11 cellular contexts compared by ENCODE assay signal in genomic region chr9:137190315-137190853, GRCh38. TPM values are rescaled to one million over a fixed set of nuclear protein-coding genes. Genes with fewer than 3 reads are reported as not detected.
A peak's percentile ranks its signal among the peaks of the same experiment; 100 is the strongest.
DNase-seq lines count a peak whose midpoint lies in the region; ATAC-seq and TF ChIP-seq lines count a peak whose summit lies in the region.
"Had no signal": no experiment of that assay in that cellular context is flagged by ENCODE, and none has a peak within 500 bp of the region (broad histone marks: within the 10 kb centered on the region; RNA-seq: fewer than 3 reads in every experiment).

No MANE protein-coding gene starts in this region.

- CTCF ChIA-PET in CD8-positive, alpha-beta T cell (lab: Charles Lee), result interaction anchor here (0.7 to 3.8 kb wide), 3 partner anchors 14 to 46 kb away, joined by 3 to 21 read pairs (median 3); no protein-coding TSS in a partner anchor

- DNase-seq in CD8-positive, alpha-beta T cell, result no peak
- no peak for DNase-seq in central memory CD8-positive, alpha-beta T cell (ENCODE audit: low spot score in 2 of 2)
- no peak for DNase-seq in neural crest cell (ENCODE audit: low read depth, low spot score)
- DNase-seq in retina, result no peak
- no peak for DNase-seq in WERI-Rb-1
- DNase-seq: erythroblast had no signal

- no peak for TF ChIP-seq CTCF in CD8-positive, alpha-beta T cell (IDR thresholded peaks at IDR 0.05)
- TF ChIP-seq CTCF in Loucy (conservative IDR thresholded peaks at IDR 0.05; ENCODE audit: low read length) (peak; percentile 22; the same call in 1 of the 2 replicates), neural crest cell (conservative IDR thresholded peaks at IDR 0.05) (no peak), WERI-Rb-1 (IDR thresholded peaks at IDR 0.05; ENCODE audit: low read depth, low read length) (no peak)

- H3F3A ChIP-seq in Loucy (ENCODE audit: low read depth), result peaks cover 8% of the 10 kb centered on the region; the same call in 1 of the 2 replicates

- POLR2A ChIA-PET in CD8-positive, alpha-beta T cell (lab: Charles Lee), result interaction anchor here (2.2 to 4.7 kb wide), 3 partner anchors 9 to 33 kb away, joined by 9 to 33 read pairs (median 15); partner anchors contain the start of gene TPRN

- H3K9me3 ChIP-seq in CD8-positive, alpha-beta T cell (ENCODE audit: low read length), result no peaks in the 10 kb centered on the region
- no peaks in the 10 kb centered on the region for H3K9me3 ChIP-seq in Loucy (ENCODE audit: insufficient read depth, low read depth, low read length)
- H3K9me3 ChIP-seq in WERI-Rb-1 (ENCODE audit: severe bottlenecking), result no peaks in the 10 kb centered on the region
- H3K9me3 ChIP-seq: thoracic aorta had no signal

- H3K4me3 Mint-ChIP-seq in CD8-positive, alpha-beta T cell, result peak overlapping the region; percentile 42
- H3K4me3 Mint-ChIP-seq in central memory CD8-positive, alpha-beta T cell, result peak overlapping the region; percentile 63
- peak overlapping the region; percentile 96 for H3K4me3 Mint-ChIP-seq in neural crest cell

- H3K27ac Mint-ChIP-seq in CD8-positive, alpha-beta T cell, result no peak overlapping the region
- peak overlapping the region; percentile 87 for H3K27ac Mint-ChIP-seq in central memory CD8-positive, alpha-beta T cell (ENCODE audit: low read depth)
- H3K27ac Mint-ChIP-seq in neural crest cell (ENCODE audit: unreplicated experiment), result peak overlapping the region; percentile 62

- ATAC-seq in CD8-positive, alpha-beta T cell, result no peak
- ATAC-seq in central memory CD8-positive, alpha-beta T cell (replicated peaks; ENCODE audit: extremely low read depth, poor library complexity, severe bottlenecking), result no peak
- ATAC-seq in HG03432 (IDR thresholded peaks at IDR 0.05; ENCODE audit: unreplicated experiment), result no peak
- ATAC-seq in HG03342 (IDR thresholded peaks at IDR 0.05; ENCODE audit: unreplicated experiment), result no peak

- H3K27ac ChIP-seq in CD8-positive, alpha-beta T cell (ENCODE audit: low read depth, low read length), result no peak overlapping the region
- H3K27ac ChIP-seq in WERI-Rb-1, result no peak overlapping the region

- peaks cover 34% of the 10 kb centered on the region for H3K4me1 Mint-ChIP-seq in CD8-positive, alpha-beta T cell (ENCODE audit: low read depth)
- H3K4me1 Mint-ChIP-seq in central memory CD8-positive, alpha-beta T cell, result peaks cover 18% of the 10 kb centered on the region
- peaks cover 21% of the 10 kb centered on the region for H3K4me1 Mint-ChIP-seq in neural crest cell

- no peaks in the 10 kb centered on the region for H3K27me3 Mint-ChIP-seq in CD8-positive, alpha-beta T cell (ENCODE audit: low read depth)
- no peaks in the 10 kb centered on the region for H3K27me3 Mint-ChIP-seq in central memory CD8-positive, alpha-beta T cell
- H3K27me3 Mint-ChIP-seq in neural crest cell (ENCODE audit: low read depth), result no peaks in the 10 kb centered on the region

- no peaks in the 10 kb centered on the region for H3K27me3 ChIP-seq in CD8-positive, alpha-beta T cell (ENCODE audit: insufficient read depth, low read length)
- H3K27me3 ChIP-seq in Loucy (ENCODE audit: insufficient read depth, low read length, poor library complexity, severe bottlenecking), result no peaks in the 10 kb centered on the region
- no peaks in the 10 kb centered on the region for H3K27me3 ChIP-seq in WERI-Rb-1 (ENCODE audit: insufficient read depth, low read depth, severe bottlenecking)

- no peaks in the 10 kb centered on the region for H3K9me3 Mint-ChIP-seq in CD8-positive, alpha-beta T cell
- H3K9me3 Mint-ChIP-seq in central memory CD8-positive, alpha-beta T cell, result no peaks in the 10 kb centered on the region
- no peaks in the 10 kb centered on the region for H3K9me3 Mint-ChIP-seq in neural crest cell

- H3K36me3 ChIP-seq in CD8-positive, alpha-beta T cell (ENCODE audit: insufficient read depth, low read length), result no peaks in the 10 kb centered on the region
- H3K36me3 ChIP-seq in Loucy (ENCODE audit: insufficient read depth, low read length) (peaks cover 7% of the 10 kb centered on the region; the same call in 1 of the 2 replicates), WERI-Rb-1 (peaks cover 4% of the 10 kb centered on the region; the same call in 1 of the 2 replicates)

- H3K4me2 ChIP-seq in Loucy (ENCODE audit: low read depth, low read length, poor library complexity, severe bottlenecking), result peak overlapping the region; percentile 99

- H2AFZ ChIP-seq in Loucy (ENCODE audit: low read length), result no peak overlapping the region
- H2AFZ ChIP-seq: parathyroid adenoma had no signal

- peaks cover 34% of the 10 kb centered on the region for H3K4me1 ChIP-seq in CD8-positive, alpha-beta T cell (ENCODE audit: insufficient read depth, low read length)
- peaks cover 20% of the 10 kb centered on the region for H3K4me1 ChIP-seq in Loucy (ENCODE audit: insufficient read depth, low read length, poor library complexity, severe bottlenecking)

- no peak overlapping the region for H3K4me3 ChIP-seq in CD8-positive, alpha-beta T cell (ENCODE audit: low read depth, low read length)
- H3K4me3 ChIP-seq in Loucy (ENCODE audit: low read length, poor library complexity, severe bottlenecking) (peak overlapping the region; percentile 96), WERI-Rb-1 (ENCODE audit: low read depth, low read length) (no peak overlapping the region)

- peak overlapping the region; percentile 88 for H3K9ac ChIP-seq in Loucy (ENCODE audit: low read depth, low read length, poor library complexity, severe bottlenecking)
- H3K9ac ChIP-seq: parathyroid adenoma had no signal

- H3K79me2 ChIP-seq in Loucy (ENCODE audit: insufficient read depth, low read length), result peaks cover 57% of the 10 kb centered on the region

- peaks cover 32% of the 10 kb centered on the region for H3K36me3 Mint-ChIP-seq in CD8-positive, alpha-beta T cell
- peaks cover 20% of the 10 kb centered on the region for H3K36me3 Mint-ChIP-seq in central memory CD8-positive, alpha-beta T cell (ENCODE audit: insufficient read depth)
- no peaks in the 10 kb centered on the region for H3K36me3 Mint-ChIP-seq in neural crest cell (ENCODE audit: low read depth)

- H3K9me2 ChIP-seq in Loucy (replicated peaks; ENCODE audit: low read depth, low read length), result no peaks in the 10 kb centered on the region

- peaks cover 26% of the 10 kb centered on the region for H4K20me1 ChIP-seq in Loucy (ENCODE audit: insufficient read depth, low read length, poor library complexity, severe bottlenecking)

- intact Hi-C loops in CD8-positive, alpha-beta T cell (cut with DNase I, micrococcal nuclease), result no loop called here

RNA-seq across cellular contexts. Expression of gene SSNA1, which starts 1.9 kb away (rescaled TPM):
- 10 to 100 TPM; 28.8 to 29.6 TPM for total RNA-seq in CD8-positive, alpha-beta T cell
- total RNA-seq in neural crest cell, result 64.8 and 66.4 TPM in 2 replicates

RNA-seq across cellular contexts. Expression of gene ANAPC2, which starts 2.0 kb away (rescaled TPM):
- total RNA-seq in CD8-positive, alpha-beta T cell, result 100 to 1,000 TPM; 166 to 171 TPM
- total RNA-seq in neural crest cell, result 69.3 and 71.7 TPM in 2 replicates

RNA-seq across cellular contexts. Expression of gene TPRN, which starts 10.2 kb away (rescaled TPM):
- total RNA-seq in CD8-positive, alpha-beta T cell, result 1 to 10 TPM; 4.1 to 4.4 TPM
- 22.0 and 25.1 TPM in 2 replicates for total RNA-seq in neural crest cell

RNA-seq across cellular contexts. Expression of gene TMEM203, which starts 15.1 kb away (rescaled TPM):
- 10 to 100 TPM; 21.4 to 22.6 TPM for total RNA-seq in CD8-positive, alpha-beta T cell
- 45.0 and 49.7 TPM in 2 replicates for total RNA-seq in neural crest cell

RNA-seq across cellular contexts. Expression of gene NDOR1, which starts 15.1 kb away (rescaled TPM):
- total RNA-seq in CD8-positive, alpha-beta T cell, result 10 to 100 TPM; 18.6 to 23.1 TPM
- 36.6 and 39.4 TPM in 2 replicates for total RNA-seq in neural crest cell

Comparison
In these comparisons a context has a peak if more than half of its experiments do, and no peak if none do; other contexts are left out.
1. H3K4me3 Mint-ChIP-seq: peak in every context shown above with its lines; median percentile 96 in neural crest cell; 63 in central memory CD8-positive, alpha-beta T cell; 42 in CD8-positive, alpha-beta T cell.